ENCODE assay signal across 12 cellular contexts in the genomic region with DNA sequence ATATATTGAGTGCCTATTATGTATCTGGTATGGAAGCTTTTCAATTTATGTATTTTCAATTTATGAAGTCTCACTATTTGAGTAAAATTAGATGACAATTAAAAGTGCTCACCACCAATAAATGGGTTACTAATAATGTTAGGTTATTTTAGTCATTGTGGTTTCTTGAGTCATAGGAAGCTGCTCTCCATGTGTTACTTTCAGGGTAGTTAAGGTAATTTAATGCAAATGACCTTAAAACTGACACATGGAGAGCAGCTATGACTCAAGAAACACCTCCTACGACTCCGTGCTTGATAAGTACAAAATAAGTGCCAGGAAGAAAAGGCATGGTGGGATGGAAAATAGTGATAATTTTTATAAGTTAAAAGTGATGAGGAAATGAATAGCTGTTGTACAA. TPM values are rescaled to one million over a fixed set of nuclear protein-coding genes. Genes with fewer than 3 reads are reported as not detected.
DNase-seq lines count a peak whose midpoint lies in the region; ATAC-seq and TF ChIP-seq lines count a peak whose summit lies in the region.
"Had no signal": no experiment of that assay in that cellular context is flagged by ENCODE, and none has a peak within 500 bp of the region (broad histone marks: within the 10 kb centered on the region; RNA-seq: fewer than 3 reads in every experiment).

No MANE protein-coding gene starts in this region.

- TF ChIP-seq CTCF in spleen (IDR thresholded peaks at IDR 0.05 in 8 of 11, conservative IDR thresholded peaks at IDR 0.05 in 3 of 11), result no peak

- no peaks in the 10 kb centered on the region for H3K9me3 ChIP-seq in skeletal muscle satellite cell (replicated peaks; ENCODE audit: low read length)
- H3K9me3 ChIP-seq in spleen, result peaks cover 0 to 5% (median 0%) of the 10 kb centered on the region in 8 donors

- H3K4me3 ChIP-seq in skeletal muscle satellite cell (ENCODE audit: low read length) (no peak overlapping the region), spleen (no peak overlapping the region)

- peak overlapping the region; percentile 3 for H3K9ac ChIP-seq in skeletal muscle satellite cell (ENCODE audit: low read depth, low read length)

- peak; percentile 86 for ATAC-seq in HG02870 (IDR thresholded peaks at IDR 0.05; ENCODE audit: unreplicated experiment)

- no peaks in the 10 kb centered on the region for H3K27me3 ChIP-seq in skeletal muscle satellite cell (ENCODE audit: control insufficient read depth, insufficient read depth, low read length)
- H3K27me3 ChIP-seq in spleen (replicated peaks in 1 of 7), result no peaks in the 10 kb centered on the region

- no peak overlapping the region for H3K27ac ChIP-seq in spleen
- H3K27ac ChIP-seq: 22Rv1 had no signal

- WGBS in spleen, 5 donors, result 31 to 72% (median 60%) methylated on average over 2 of the region's 2 CpGs

- H3K4me1 ChIP-seq in skeletal muscle satellite cell (ENCODE audit: control insufficient read depth, insufficient read depth, low read length) (peaks cover 23% of the 10 kb centered on the region), spleen (no peaks in the 10 kb centered on the region)

- H3K4me2 ChIP-seq in skeletal muscle satellite cell (ENCODE audit: low read length), result peak overlapping the region; percentile 23

- peak; percentile 5 for DNase-seq in DMS 273 (lab: John Stamatoyannopoulos, UW; ENCODE audit: unreplicated experiment)
- no peak for DNase-seq in DMS 273 treated with DMSO at 0.1 percent for 48 hours (lab: John Stamatoyannopoulos, UW)
- peak; percentile 54 for DNase-seq in RKO (ENCODE audit: low spot score)
- no peak for DNase-seq in spleen
- DNase-seq in NCI-H1694 treated with DMSO at 0.1 percent for 48 hours (lab: John Stamatoyannopoulos, UW), result no peak
- no peak for DNase-seq in NCI-H2227 (lab: John Stamatoyannopoulos, UW; ENCODE audit: unreplicated experiment)
- DNase-seq: erythroblast, retina had no signal

- intact Hi-C loops in spleen (cut with DNase I; ENCODE audit: low total_unique reads), result no loop called here

- no peak for TF ChIP-seq POLR2A in spleen (IDR thresholded peaks at IDR 0.05)

- H3K36me3 ChIP-seq in skeletal muscle satellite cell (ENCODE audit: insufficient read depth, low read length), result no peaks in the 10 kb centered on the region
- H3K36me3 ChIP-seq in spleen, result no peaks in the 10 kb centered on the region

RNA-seq across cellular contexts. Expression of a gene that starts 16.5 kb away (rescaled TPM):
- not detected in 2 replicates for total RNA-seq in skeletal muscle satellite cell (2012; rRNA removed)
- not detected for total RNA-seq in spleen
- polyA plus RNA-seq in spleen, result not detected
- polyA plus RNA-seq: IgD-negative memory B cell had no signal

Comparison
In these comparisons a context has a peak if more than half of its experiments do, and no peak if none do; other contexts are left out.
1. DNase-seq: peak in DMS 273 (single experiment) and RKO (single experiment); none in DMS 273 treated with DMSO at 0.1 percent for 48 hours (single experiment), spleen (single experiment), NCI-H1694 treated with DMSO at 0.1 percent for 48 hours (single experiment) and NCI-H2227 (single experiment).